Comparison of ENCODE assay signal across 1 cellular context in genomic region chr22:22911327-22912134, GRCh38.
TF ChIP-seq lines count a peak whose summit lies in the region.

No MANE protein-coding gene starts in this region.

TF ChIP-seq in GM12878, 131 proteins besides CTCF, POLR2A, EP300 and RAD21:
- TF ChIP-seq, protein P1, sequence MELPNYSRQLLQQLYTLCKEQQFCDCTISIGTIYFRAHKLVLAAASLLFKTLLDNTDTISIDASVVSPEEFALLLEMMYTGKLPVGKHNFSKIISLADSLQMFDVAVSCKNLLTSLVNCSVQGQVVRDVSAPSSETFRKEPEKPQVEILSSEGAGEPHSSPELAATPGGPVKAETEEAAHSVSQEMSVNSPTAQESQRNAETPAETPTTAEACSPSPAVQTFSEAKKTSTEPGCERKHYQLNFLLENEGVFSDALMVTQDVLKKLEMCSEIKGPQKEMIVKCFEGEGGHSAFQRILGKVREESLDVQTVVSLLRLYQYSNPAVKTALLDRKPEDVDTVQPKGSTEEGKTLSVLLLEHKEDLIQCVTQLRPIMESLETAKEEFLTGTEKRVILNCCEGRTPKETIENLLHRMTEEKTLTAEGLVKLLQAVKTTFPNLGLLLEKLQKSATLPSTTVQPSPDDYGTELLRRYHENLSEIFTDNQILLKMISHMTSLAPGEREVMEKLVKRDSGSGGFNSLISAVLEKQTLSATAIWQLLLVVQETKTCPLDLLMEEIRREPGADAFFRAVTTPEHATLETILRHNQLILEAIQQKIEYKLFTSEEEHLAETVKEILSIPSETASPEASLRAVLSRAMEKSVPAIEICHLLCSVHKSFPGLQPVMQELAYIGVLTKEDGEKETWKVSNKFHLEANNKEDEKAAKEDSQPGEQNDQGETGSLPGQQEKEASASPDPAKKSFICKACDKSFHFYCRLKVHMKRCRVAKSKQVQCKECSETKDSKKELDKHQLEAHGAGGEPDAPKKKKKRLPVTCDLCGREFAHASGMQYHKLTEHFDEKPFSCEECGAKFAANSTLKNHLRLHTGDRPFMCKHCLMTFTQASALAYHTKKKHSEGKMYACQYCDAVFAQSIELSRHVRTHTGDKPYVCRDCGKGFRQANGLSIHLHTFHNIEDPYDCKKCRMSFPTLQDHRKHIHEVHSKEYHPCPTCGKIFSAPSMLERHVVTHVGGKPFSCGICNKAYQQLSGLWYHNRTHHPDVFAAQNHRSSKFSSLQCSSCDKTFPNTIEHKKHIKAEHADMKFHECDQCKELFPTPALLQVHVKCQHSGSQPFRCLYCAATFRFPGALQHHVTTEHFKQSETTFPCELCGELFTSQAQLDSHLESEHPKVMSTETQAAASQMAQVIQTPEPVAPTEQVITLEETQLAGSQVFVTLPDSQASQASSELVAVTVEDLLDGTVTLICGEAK (IDR thresholded peaks at IDR 0.05; ENCODE audit: borderline replicate concordance), result no peak
- TF ChIP-seq SPI1 (IDR thresholded peaks at IDR 0.05; ENCODE audit: borderline replicate concordance, insufficient read depth, low read depth, low read length), result 0 out of 2 replicates have a peak, but pooled peaks have one; percentile 7
